ENCODE assay signal across 14 cellular contexts in the genomic region with DNA sequence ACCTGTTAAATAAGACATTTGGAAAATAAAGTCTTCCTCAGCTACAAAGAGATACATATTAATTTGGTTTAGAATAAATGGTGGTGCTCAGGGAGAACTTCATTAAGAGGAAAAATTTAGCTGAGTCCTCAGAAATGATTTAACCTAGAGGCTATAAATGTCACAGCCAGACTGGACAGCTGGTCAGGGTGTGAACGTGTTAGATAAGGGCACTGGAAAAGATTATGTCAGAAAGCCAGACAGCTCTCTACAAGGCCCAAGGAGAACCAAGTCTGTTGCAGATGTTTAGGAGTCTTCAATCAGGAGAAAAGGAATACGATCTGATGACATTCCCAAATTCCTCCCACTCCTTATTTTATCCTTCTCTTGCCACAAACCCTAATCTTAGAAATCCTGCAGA.
"Had no signal": no experiment of that assay in that cellular context is flagged by ENCODE, and none has a peak within 500 bp of the region (broad histone marks: within the 10 kb centered on the region; RNA-seq: fewer than 3 reads in every experiment).

No MANE protein-coding gene starts in this region.

- H3K9me3 ChIP-seq: esophagus squamous epithelium, mucosa of descending colon, pancreas had no signal

- H3K4me3 ChIP-seq: esophagus squamous epithelium, mucosa of descending colon, pancreas, skin epidermis had no signal

- H3K4me1 ChIP-seq: esophagus squamous epithelium, pancreas had no signal

- ATAC-seq: effector memory CD8-positive, alpha-beta T cell; mucosa of descending colon; natural killer cell treated with Interleukin-12 subunit alpha and Interleukin-12 subunit beta and Interleukin-15 and Interleukin-18, amount 100 ng/mL, for 72 hours; pancreas; sciatic nerve had no signal

- DNase-seq: cerebellar nuclear complex; effector memory CD8-positive, alpha-beta T cell; esophagus squamous epithelium; foreskin melanocyte; head of caudate nucleus; hippocampal formation; mammary epithelial cell; mucosa of descending colon; occipital lobe; pancreas; stimulated activated naive CD4-positive, alpha-beta T cell treated with Interleukin-2 at 50 U/mL for 16 hours had no signal

- H3K36me3 ChIP-seq: esophagus squamous epithelium, pancreas had no signal

- H3K27ac ChIP-seq: esophagus squamous epithelium, pancreas, skin epidermis had no signal

- H3K27me3 ChIP-seq: esophagus squamous epithelium, pancreas had no signal
